10 cellular contexts compared by ENCODE assay signal in genomic region chr2:137659616-137660015, GRCh38.
DNase-seq lines count a peak whose midpoint lies in the region; ATAC-seq and TF ChIP-seq lines count a peak whose summit lies in the region.
"Had no signal": no experiment of that assay in that cellular context is flagged by ENCODE, and none has a peak within 500 bp of the region (broad histone marks: within the 10 kb centered on the region; RNA-seq: fewer than 3 reads in every experiment).

No MANE protein-coding gene starts in this region.

- DNase-seq in DMS153 treated with DMSO at 0.1 percent for 48 hours (lab: John Stamatoyannopoulos, UW; ENCODE audit: unreplicated experiment) (peak; percentile 85), NAMALWA (ENCODE audit: low spot score) (peak; percentile 9), SK-N-DZ (ENCODE audit: low spot score) (peak; percentile 4), medulla oblongata (ENCODE audit: extremely low spot score) (peak; percentile 9), glutamatergic neuron (no peak)
- DNase-seq in activated CD8-positive, alpha-beta T cell treated with anti-CD3 and anti-CD28 coated beads for 36 hours = no peak
- DNase-seq in activated T-helper 2 cell treated with anti-CD3 and anti-CD28 coated beads, Interferon-gamma antibody, Interleukin-2, Interleukin-4, amounts not matched to agents 10 μg/mL and 5 μg/mL and 100 μg/mL, durations not matched to agents 14 hours and 24 hours and 36 hours (ENCODE audit: low spot score) = no peak
- DNase-seq: NK-92 treated with Interleukin-12 subunit alpha and Interleukin-12 subunit beta, amount 100 ng/mL, for 24 hours had no signal

- no peak for ATAC-seq in activated CD8-positive, alpha-beta T cell treated with anti-CD3 and anti-CD28 coated beads for 36 hours
- no peak for ATAC-seq in activated T-helper 17 cell treated with anti-CD3 and anti-CD28 coated beads, Interleukin-2, amount 50 U/mL, for 72 hours (replicated peaks)

- no peaks in the 10 kb centered on the region for H3K4me1 Mint-ChIP-seq in activated CD8-positive, alpha-beta T cell treated with anti-CD3 and anti-CD28 coated beads for 36 hours (ENCODE audit: low read depth)
- no peaks in the 10 kb centered on the region for H3K4me1 Mint-ChIP-seq in glutamatergic neuron (ENCODE audit: low read depth, unreplicated experiment)
- H3K4me1 Mint-ChIP-seq in activated T-helper 17 cell treated with anti-CD3 and anti-CD28 coated beads, Interleukin-2, amount 50 U/mL, for 72 hours = no peaks in the 10 kb centered on the region
- H3K4me1 Mint-ChIP-seq in activated T-helper 2 cell treated with anti-CD3 and anti-CD28 coated beads, Interferon-gamma antibody, Interleukin-2, Interleukin-4, amounts not matched to agents 10 μg/mL and 5 μg/mL and 100 μg/mL, durations not matched to agents 14 hours and 24 hours and 36 hours (ENCODE audit: low read depth) = no peaks in the 10 kb centered on the region
- H3K4me1 Mint-ChIP-seq: neural crest cell had no signal

- H3K27me3 Mint-ChIP-seq in activated CD8-positive, alpha-beta T cell treated with anti-CD3 and anti-CD28 coated beads for 36 hours = no peaks in the 10 kb centered on the region
- H3K27me3 Mint-ChIP-seq in glutamatergic neuron (ENCODE audit: unreplicated experiment) = no peaks in the 10 kb centered on the region
- no peaks in the 10 kb centered on the region for H3K27me3 Mint-ChIP-seq in activated T-helper 17 cell treated with anti-CD3 and anti-CD28 coated beads, Interleukin-2, amount 50 U/mL, for 72 hours
- H3K27me3 Mint-ChIP-seq in activated T-helper 2 cell treated with anti-CD3 and anti-CD28 coated beads, Interferon-gamma antibody, Interleukin-2, Interleukin-4, amounts not matched to agents 10 μg/mL and 5 μg/mL and 100 μg/mL, durations not matched to agents 14 hours and 24 hours and 36 hours (ENCODE audit: low read depth) = no peaks in the 10 kb centered on the region

- no peak overlapping the region for H3K27ac Mint-ChIP-seq in activated CD8-positive, alpha-beta T cell treated with anti-CD3 and anti-CD28 coated beads for 36 hours
- H3K27ac Mint-ChIP-seq in glutamatergic neuron (ENCODE audit: unreplicated experiment) = no peak overlapping the region
- no peak overlapping the region for H3K27ac Mint-ChIP-seq in activated T-helper 17 cell treated with anti-CD3 and anti-CD28 coated beads, Interleukin-2, amount 50 U/mL, for 72 hours
- no peak overlapping the region for H3K27ac Mint-ChIP-seq in activated T-helper 2 cell treated with anti-CD3 and anti-CD28 coated beads, Interferon-gamma antibody, Interleukin-2, Interleukin-4, amounts not matched to agents 10 μg/mL and 5 μg/mL and 100 μg/mL, durations not matched to agents 14 hours and 24 hours and 36 hours

- no peaks in the 10 kb centered on the region for H3K36me3 Mint-ChIP-seq in activated CD8-positive, alpha-beta T cell treated with anti-CD3 and anti-CD28 coated beads for 36 hours (ENCODE audit: low read depth)
- H3K36me3 Mint-ChIP-seq in glutamatergic neuron (ENCODE audit: unreplicated experiment) = peaks cover 4% of the 10 kb centered on the region
- no peaks in the 10 kb centered on the region for H3K36me3 Mint-ChIP-seq in activated T-helper 17 cell treated with anti-CD3 and anti-CD28 coated beads, Interleukin-2, amount 50 U/mL, for 72 hours (ENCODE audit: low read depth)
- H3K36me3 Mint-ChIP-seq in activated T-helper 2 cell treated with anti-CD3 and anti-CD28 coated beads, Interferon-gamma antibody, Interleukin-2, Interleukin-4, amounts not matched to agents 10 μg/mL and 5 μg/mL and 100 μg/mL, durations not matched to agents 14 hours and 24 hours and 36 hours (ENCODE audit: low read depth) = no peaks in the 10 kb centered on the region

- TF ChIP-seq CTCF in activated CD8-positive, alpha-beta T cell treated with anti-CD3 and anti-CD28 coated beads for 36 hours (IDR thresholded peaks at IDR 0.05) = no peak
- no peak for TF ChIP-seq CTCF in glutamatergic neuron (IDR thresholded peaks at IDR 0.05; ENCODE audit: partially characterized antibody, unreplicated experiment)

- CTCF ChIA-PET in activated CD8-positive, alpha-beta T cell treated with anti-CD3 and anti-CD28 coated beads for 36 hours (lab: Charles Lee) = no interaction called here

- POLR2A ChIA-PET in activated CD8-positive, alpha-beta T cell treated with anti-CD3 and anti-CD28 coated beads for 36 hours (lab: Charles Lee) = no interaction called here

- no peak overlapping the region for H3K4me3 Mint-ChIP-seq in activated CD8-positive, alpha-beta T cell treated with anti-CD3 and anti-CD28 coated beads for 36 hours
- H3K4me3 Mint-ChIP-seq in glutamatergic neuron (ENCODE audit: unreplicated experiment) = no peak overlapping the region
- H3K4me3 Mint-ChIP-seq in activated T-helper 17 cell treated with anti-CD3 and anti-CD28 coated beads, Interleukin-2, amount 50 U/mL, for 72 hours = no peak overlapping the region
- H3K4me3 Mint-ChIP-seq in activated T-helper 2 cell treated with anti-CD3 and anti-CD28 coated beads, Interferon-gamma antibody, Interleukin-2, Interleukin-4, amounts not matched to agents 10 μg/mL and 5 μg/mL and 100 μg/mL, durations not matched to agents 14 hours and 24 hours and 36 hours (ENCODE audit: low read depth) = no peak overlapping the region
- H3K4me3 Mint-ChIP-seq: neural crest cell had no signal

- H3K9me3 Mint-ChIP-seq in activated CD8-positive, alpha-beta T cell treated with anti-CD3 and anti-CD28 coated beads for 36 hours = peaks cover 1% of the 10 kb centered on the region
- H3K9me3 Mint-ChIP-seq in glutamatergic neuron (ENCODE audit: unreplicated experiment) = peaks cover 3% of the 10 kb centered on the region
- no peaks in the 10 kb centered on the region for H3K9me3 Mint-ChIP-seq in activated T-helper 17 cell treated with anti-CD3 and anti-CD28 coated beads, Interleukin-2, amount 50 U/mL, for 72 hours
- H3K9me3 Mint-ChIP-seq in activated T-helper 2 cell treated with anti-CD3 and anti-CD28 coated beads, Interferon-gamma antibody, Interleukin-2, Interleukin-4, amounts not matched to agents 10 μg/mL and 5 μg/mL and 100 μg/mL, durations not matched to agents 14 hours and 24 hours and 36 hours = no peaks in the 10 kb centered on the region

- intact Hi-C loops in activated CD8-positive, alpha-beta T cell treated with anti-CD3 and anti-CD28 coated beads for 36 hours (cut with micrococcal nuclease) = no loop called here
- intact Hi-C loops in activated T-helper 2 cell treated with anti-CD3 and anti-CD28 coated beads, Interferon-gamma antibody, Interleukin-2, Interleukin-4, amounts not matched to agents 10 μg/mL and 5 μg/mL and 100 μg/mL, durations not matched to agents 14 hours and 24 hours and 36 hours (cut with micrococcal nuclease) = no loop called here

Comparison
In these comparisons a context has a peak if more than half of its experiments do, and no peak if none do; other contexts are left out.
1. DNase-seq: peak in DMS153 treated with DMSO at 0.1 percent for 48 hours (single experiment), NAMALWA (single experiment), SK-N-DZ (single experiment) and medulla oblongata (single experiment); none in activated CD8-positive, alpha-beta T cell treated with anti-CD3 and anti-CD28 coated beads for 36 hours (single experiment), glutamatergic neuron (single experiment) and activated T-helper 2 cell treated with anti-CD3 and anti-CD28 coated beads, Interferon-gamma antibody, Interleukin-2, Interleukin-4, amounts not matched to agents 10 μg/mL and 5 μg/mL and 100 μg/mL, durations not matched to agents 14 hours and 24 hours and 36 hours (single experiment).